Comparison of ENCODE assay signal across 2 cellular contexts in the genomic region with DNA sequence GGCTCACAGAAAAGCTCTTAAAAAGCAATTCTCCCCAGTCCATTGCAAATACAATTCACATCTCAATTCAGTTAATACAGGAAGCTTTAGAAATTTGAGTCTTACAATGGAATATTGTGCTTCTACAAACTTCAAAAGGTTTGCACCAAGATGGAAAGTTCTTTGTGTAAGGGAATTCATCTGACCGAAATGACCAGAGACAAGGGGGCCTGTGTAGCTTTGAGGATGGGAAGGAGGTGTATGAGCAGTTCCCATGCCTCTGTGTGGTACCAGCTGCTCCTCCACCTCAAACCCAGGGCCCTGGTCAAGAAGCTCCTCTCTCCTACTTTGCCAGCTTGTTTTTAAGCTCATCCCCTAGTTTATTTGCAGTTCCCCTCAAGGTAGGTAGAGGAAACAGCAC.
TF ChIP-seq lines count a peak whose summit lies in the region.

No MANE protein-coding gene starts in this region.

TF ChIP-seq in H1, 55 proteins besides CTCF, POLR2A, EP300 and RAD21 (continued from another document):
- TF ChIP-seq RNF2 (IDR thresholded peaks at IDR 0.05; ENCODE audit: borderline replicate concordance, low read depth, low read length, missing control alignments, poor library complexity, severe bottlenecking) (no peak), TAF7 (optimal IDR thresholded peaks at IDR 0.05; ENCODE audit: borderline replicate concordance, low read depth, low read length) (no peak), CBX5 (IDR thresholded peaks at IDR 0.05; ENCODE audit: low read depth, low read length) (no peak), CHD2 (IDR thresholded peaks at IDR 0.05; ENCODE audit: low read length) (no peak), NRF1 (IDR thresholded peaks at IDR 0.05; ENCODE audit: low read depth, low read length) (no peak), POLR2AphosphoS5 (IDR thresholded peaks at IDR 0.05; ENCODE audit: low read depth, low read length) (no peak), SUZ12 (IDR thresholded peaks at IDR 0.05; ENCODE audit: low read length) (no peak), SIRT6 (IDR thresholded peaks at IDR 0.05; ENCODE audit: low read length) (no peak), GABPA (IDR thresholded peaks at IDR 0.05; ENCODE audit: borderline replicate concordance, insufficient read depth, low read length) (no peak), SRF (IDR thresholded peaks at IDR 0.05; ENCODE audit: low read depth, low read length) (no peak), HDAC2 (IDR thresholded peaks at IDR 0.05; ENCODE audit: borderline replicate concordance in 1 of 2, low read depth in 2 of 2, low read length in 2 of 2) (no peak), TCF12 (IDR thresholded peaks at IDR 0.05; ENCODE audit: low read depth, low read length) (no peak), RXRA (IDR thresholded peaks at IDR 0.05; ENCODE audit: insufficient read depth, low read depth, low read length) (no peak), SAP30 (IDR thresholded peaks at IDR 0.05; ENCODE audit: insufficient read depth, insufficient replicate concordance, low read length) (no peak)
- TF ChIP-seq, protein P1, sequence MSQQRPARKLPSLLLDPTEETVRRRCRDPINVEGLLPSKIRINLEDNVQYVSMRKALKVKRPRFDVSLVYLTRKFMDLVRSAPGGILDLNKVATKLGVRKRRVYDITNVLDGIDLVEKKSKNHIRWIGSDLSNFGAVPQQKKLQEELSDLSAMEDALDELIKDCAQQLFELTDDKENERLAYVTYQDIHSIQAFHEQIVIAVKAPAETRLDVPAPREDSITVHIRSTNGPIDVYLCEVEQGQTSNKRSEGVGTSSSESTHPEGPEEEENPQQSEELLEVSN (IDR thresholded peaks at IDR 0.05): no peak
- TF ChIP-seq, protein P2, sequence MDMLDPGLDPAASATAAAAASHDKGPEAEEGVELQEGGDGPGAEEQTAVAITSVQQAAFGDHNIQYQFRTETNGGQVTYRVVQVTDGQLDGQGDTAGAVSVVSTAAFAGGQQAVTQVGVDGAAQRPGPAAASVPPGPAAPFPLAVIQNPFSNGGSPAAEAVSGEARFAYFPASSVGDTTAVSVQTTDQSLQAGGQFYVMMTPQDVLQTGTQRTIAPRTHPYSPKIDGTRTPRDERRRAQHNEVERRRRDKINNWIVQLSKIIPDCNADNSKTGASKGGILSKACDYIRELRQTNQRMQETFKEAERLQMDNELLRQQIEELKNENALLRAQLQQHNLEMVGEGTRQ (IDR thresholded peaks at IDR 0.05; ENCODE audit: low read length): no peak
TF ChIP-seq in H1: peak in this region for 0.

TF ChIP-seq in WTC11, 78 proteins besides CTCF, POLR2A, EP300 and RAD21 (continued from another document):
- TF ChIP-seq, protein P3, sequence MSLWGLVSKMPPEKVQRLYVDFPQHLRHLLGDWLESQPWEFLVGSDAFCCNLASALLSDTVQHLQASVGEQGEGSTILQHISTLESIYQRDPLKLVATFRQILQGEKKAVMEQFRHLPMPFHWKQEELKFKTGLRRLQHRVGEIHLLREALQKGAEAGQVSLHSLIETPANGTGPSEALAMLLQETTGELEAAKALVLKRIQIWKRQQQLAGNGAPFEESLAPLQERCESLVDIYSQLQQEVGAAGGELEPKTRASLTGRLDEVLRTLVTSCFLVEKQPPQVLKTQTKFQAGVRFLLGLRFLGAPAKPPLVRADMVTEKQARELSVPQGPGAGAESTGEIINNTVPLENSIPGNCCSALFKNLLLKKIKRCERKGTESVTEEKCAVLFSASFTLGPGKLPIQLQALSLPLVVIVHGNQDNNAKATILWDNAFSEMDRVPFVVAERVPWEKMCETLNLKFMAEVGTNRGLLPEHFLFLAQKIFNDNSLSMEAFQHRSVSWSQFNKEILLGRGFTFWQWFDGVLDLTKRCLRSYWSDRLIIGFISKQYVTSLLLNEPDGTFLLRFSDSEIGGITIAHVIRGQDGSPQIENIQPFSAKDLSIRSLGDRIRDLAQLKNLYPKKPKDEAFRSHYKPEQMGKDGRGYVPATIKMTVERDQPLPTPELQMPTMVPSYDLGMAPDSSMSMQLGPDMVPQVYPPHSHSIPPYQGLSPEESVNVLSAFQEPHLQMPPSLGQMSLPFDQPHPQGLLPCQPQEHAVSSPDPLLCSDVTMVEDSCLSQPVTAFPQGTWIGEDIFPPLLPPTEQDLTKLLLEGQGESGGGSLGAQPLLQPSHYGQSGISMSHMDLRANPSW (CRISPR knock-in tag; conservative IDR thresholded peaks at IDR 0.05; ENCODE audit: low read depth): no peak
- TF ChIP-seq IRF2 (CRISPR knock-in tag; IDR thresholded peaks at IDR 0.05; ENCODE audit: borderline replicate concordance, low read depth): no peak
- TF ChIP-seq, protein P4, sequence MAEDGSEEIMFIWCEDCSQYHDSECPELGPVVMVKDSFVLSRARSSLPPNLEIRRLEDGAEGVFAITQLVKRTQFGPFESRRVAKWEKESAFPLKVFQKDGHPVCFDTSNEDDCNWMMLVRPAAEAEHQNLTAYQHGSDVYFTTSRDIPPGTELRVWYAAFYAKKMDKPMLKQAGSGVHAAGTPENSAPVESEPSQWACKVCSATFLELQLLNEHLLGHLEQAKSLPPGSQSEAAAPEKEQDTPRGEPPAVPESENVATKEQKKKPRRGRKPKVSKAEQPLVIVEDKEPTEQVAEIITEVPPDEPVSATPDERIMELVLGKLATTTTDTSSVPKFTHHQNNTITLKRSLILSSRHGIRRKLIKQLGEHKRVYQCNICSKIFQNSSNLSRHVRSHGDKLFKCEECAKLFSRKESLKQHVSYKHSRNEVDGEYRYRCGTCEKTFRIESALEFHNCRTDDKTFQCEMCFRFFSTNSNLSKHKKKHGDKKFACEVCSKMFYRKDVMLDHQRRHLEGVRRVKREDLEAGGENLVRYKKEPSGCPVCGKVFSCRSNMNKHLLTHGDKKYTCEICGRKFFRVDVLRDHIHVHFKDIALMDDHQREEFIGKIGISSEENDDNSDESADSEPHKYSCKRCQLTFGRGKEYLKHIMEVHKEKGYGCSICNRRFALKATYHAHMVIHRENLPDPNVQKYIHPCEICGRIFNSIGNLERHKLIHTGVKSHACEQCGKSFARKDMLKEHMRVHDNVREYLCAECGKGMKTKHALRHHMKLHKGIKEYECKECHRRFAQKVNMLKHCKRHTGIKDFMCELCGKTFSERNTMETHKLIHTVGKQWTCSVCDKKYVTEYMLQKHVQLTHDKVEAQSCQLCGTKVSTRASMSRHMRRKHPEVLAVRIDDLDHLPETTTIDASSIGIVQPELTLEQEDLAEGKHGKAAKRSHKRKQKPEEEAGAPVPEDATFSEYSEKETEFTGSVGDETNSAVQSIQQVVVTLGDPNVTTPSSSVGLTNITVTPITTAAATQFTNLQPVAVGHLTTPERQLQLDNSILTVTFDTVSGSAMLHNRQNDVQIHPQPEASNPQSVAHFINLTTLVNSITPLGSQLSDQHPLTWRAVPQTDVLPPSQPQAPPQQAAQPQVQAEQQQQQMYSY (CRISPR knock-in tag; IDR thresholded peaks at IDR 0.05): no peak
- TF ChIP-seq, protein P5, sequence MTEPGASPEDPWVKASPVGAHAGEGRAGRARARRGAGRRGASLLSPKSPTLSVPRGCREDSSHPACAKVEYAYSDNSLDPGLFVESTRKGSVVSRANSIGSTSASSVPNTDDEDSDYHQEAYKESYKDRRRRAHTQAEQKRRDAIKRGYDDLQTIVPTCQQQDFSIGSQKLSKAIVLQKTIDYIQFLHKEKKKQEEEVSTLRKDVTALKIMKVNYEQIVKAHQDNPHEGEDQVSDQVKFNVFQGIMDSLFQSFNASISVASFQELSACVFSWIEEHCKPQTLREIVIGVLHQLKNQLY (CRISPR knock-in tag; IDR thresholded peaks at IDR 0.05): no peak
- TF ChIP-seq GTF2I (CRISPR knock-in tag; conservative IDR thresholded peaks at IDR 0.05): no peak
- TF ChIP-seq ELF4 (CRISPR knock-in tag; IDR thresholded peaks at IDR 0.05; ENCODE audit: low read depth): no peak
TF ChIP-seq in WTC11: peak in this region for 0.
